In genomic region chr16:87203060-87203656, GRCh38 we compare ENCODE assay signal across 8 cellular contexts.
DNase-seq lines count a peak whose midpoint lies in the region; ATAC-seq, FAIRE-seq and TF ChIP-seq lines count a peak whose summit lies in the region.

No MANE protein-coding gene starts in this region.

- H3K27ac Mint-ChIP-seq in T-cell = no peak overlapping the region

- POLR2A ChIA-PET in T-cell (lab: Charles Lee) = no interaction called here
- POLR2A ChIA-PET in HepG2 (lab: Yijun Ruan, JAX) = interaction anchor here (1.0 kb wide), 1 partner anchor 31 kb away, joined by 3 read pairs; no protein-coding TSS in a partner anchor

- H3K79me2 ChIP-seq in Karpas-422 (ENCODE audit: low read length) = no peaks in the 10 kb centered on the region
- H3K79me2 ChIP-seq in HepG2 (ENCODE audit: insufficient read depth, low read length) = no peaks in the 10 kb centered on the region

- intact Hi-C loops in HepG2 (cut with micrococcal nuclease; ENCODE audit: unreplicated experiment) = no loop called here

- BruUV-seq in HepG2 (replicated peaks; lab: Mats Ljungman, UMichigan) = no TSS peak

- H3K27ac ChIP-seq in Karpas-422 (ENCODE audit: low read length) (no peak overlapping the region), HepG2 (ENCODE audit: extremely low read length, insufficient read depth, low read length) (no peak overlapping the region)

- H2AFZ ChIP-seq in Karpas-422 (ENCODE audit: low read length) (no peak overlapping the region), HepG2 (ENCODE audit: low read length) (no peak overlapping the region)

- under 1% methylated on average over 11 of the region's 11 CpGs for WGBS in HepG2 (ENCODE audit: low lambda C conversion rate)

- peak; percentile 91 for FAIRE-seq in HepG2 (lab: Jason Lieb, UNC)

- H3K4me3 Mint-ChIP-seq in T-cell = no peak overlapping the region

- H3K36me3 ChIP-seq in Karpas-422 (ENCODE audit: insufficient read depth, low read length) (no peaks in the 10 kb centered on the region), HepG2 (replicated peaks in 1 of 2; ENCODE audit: control insufficient read depth in 1 of 2, insufficient read depth in 2 of 2, low read length in 2 of 2) (no peaks in the 10 kb centered on the region)

- TF ChIP-seq EP300 in HepG2 (IDR thresholded peaks at IDR 0.05; ENCODE audit: low read depth in 2 of 2, low read length in 2 of 2) (no peak), HepG2 (CRISPR knock-in tag; IDR thresholded peaks at IDR 0.05; ENCODE audit: borderline replicate concordance) (no peak)

- no peak overlapping the region for H3K4me2 ChIP-seq in Karpas-422 (ENCODE audit: low read depth, low read length, poor library complexity, severe bottlenecking)
- H3K4me2 ChIP-seq in HepG2 (ENCODE audit: low read depth, low read length) = peak overlapping the region; percentile 55

- no peaks in the 10 kb centered on the region for H3K4me1 ChIP-seq in Karpas-422 (ENCODE audit: low read length)
- 0 out of 2 replicates have a peak, but pooled peaks cover 18% of the 10 kb centered on the region for H3K4me1 ChIP-seq in HepG2 (ENCODE audit: insufficient read depth, low read length)

- CTCF ChIA-PET in T-cell (lab: Charles Lee) (interaction anchor here in 1 of 2 donors (1.5 kb wide), 1 partner anchor 433 kb away, joined by 4 read pairs; no protein-coding TSS in a partner anchor), HepG2 (lab: Yijun Ruan, JAX; ENCODE audit: low intra/inter-chr PET ratio, low total read pairs) (interaction anchor here (0.7 to 4.4 kb wide), 5 partner anchors 32 to 639 kb away, joined by 4 to 74 read pairs (median 5); no protein-coding TSS in a partner anchor)

- H3K9ac ChIP-seq in Karpas-422 (ENCODE audit: low read length) (no peak overlapping the region), HepG2 (ENCODE audit: insufficient read depth, low read depth, low read length) (no peak overlapping the region)

- H3K4me1 Mint-ChIP-seq in T-cell = no peaks in the 10 kb centered on the region

- peak; percentile 86 for TF ChIP-seq RAD21 in HepG2 (CRISPR knock-in tag; IDR thresholded peaks at IDR 0.05)

- H3K9me3 ChIP-seq in Karpas-422 (ENCODE audit: low read length) = no peaks in the 10 kb centered on the region
- no peaks in the 10 kb centered on the region for H3K9me3 ChIP-seq in HepG2 (ENCODE audit: low read length)

- H3K4me3 ChIP-seq in Karpas-422 (ENCODE audit: low read length) (no peak overlapping the region), HepG2 (replicated peaks in 1 of 3; ENCODE audit: insufficient read depth in 1 of 3, low read depth in 2 of 3, low read length in 3 of 3) (no peak overlapping the region)

- TF ChIP-seq CTCF in HepG2 (CRISPR knock-in tag; IDR thresholded peaks at IDR 0.05) = peak; percentile 97

- no peak for TF ChIP-seq POLR2A in HepG2 (IDR thresholded peaks at IDR 0.05; ENCODE audit: insufficient read depth in 1 of 2, low read depth in 2 of 2, low read length in 2 of 2)

- DNase-seq in G401 (ENCODE audit: low spot score) (peak; percentile 76), Karpas-422 (peak; percentile 85), T-cell (peak in 20 of 34 experiments; percentile 4 to 35 (median 10)), cerebellar cortex (ENCODE audit: low spot score) (peak; percentile 75), HepG2 (ENCODE audit: low spot score) (peak; percentile 69), cortex of kidney (lab: John Stamatoyannopoulos, UW) (no peak)
- peak; percentile 26 for DNase-seq in stimulated activated CD8-positive, alpha-beta memory T cell treated with anti-CD3 and anti-CD28 coated beads, Interleukin-4, amount 100 ng/mL, for 24 hours (ENCODE audit: low read depth)

- no peaks in the 10 kb centered on the region for H3K36me3 Mint-ChIP-seq in T-cell

- no peaks in the 10 kb centered on the region for H4K20me1 ChIP-seq in Karpas-422 (ENCODE audit: insufficient read depth, low read depth, low read length)
- H4K20me1 ChIP-seq in HepG2 (ENCODE audit: insufficient read depth, low read length) = no peaks in the 10 kb centered on the region

- ATAC-seq in T-cell (replicated peaks in 1 of 4) = peak in 1 of 4 experiments; percentile 57
- peak; percentile 96 for ATAC-seq in HepG2
- no peak for ATAC-seq in HG02798 (IDR thresholded peaks at IDR 0.05; ENCODE audit: poor library complexity, unreplicated experiment)

- in situ Hi-C loops in G401 (cut with HindIII; ENCODE audit: low sequenced_read_pairs) (no loop called here), HepG2 (cut with HindIII; ENCODE audit: extremely low pct_ligation_motif_present, low pct_unique_long_range_greater_than_20kb) (loop anchor here (5.0 kb wide), 1 partner anchor 74 kb away; no protein-coding TSS in a partner anchor)

- H3K27me3 ChIP-seq in Karpas-422 (ENCODE audit: low read length) = no peaks in the 10 kb centered on the region
- no peaks in the 10 kb centered on the region; a peak in 1 of 5 replicates for H3K27me3 ChIP-seq in HepG2 (ENCODE audit: control insufficient read depth in 1 of 2, insufficient read depth in 2 of 2, low read length in 2 of 2)

- H3K27me3 Mint-ChIP-seq in T-cell = peaks cover 5 to 7% of the 10 kb centered on the region in 2 donors

- no peaks in the 10 kb centered on the region for H3K9me3 Mint-ChIP-seq in T-cell

- no peaks in the 10 kb centered on the region for H3K9me2 ChIP-seq in Karpas-422 (replicated peaks; ENCODE audit: insufficient read depth, low read length)

TF ChIP-seq in HepG2, 621 proteins besides CTCF, POLR2A, EP300 and RAD21 (continues in another document):
- TF ChIP-seq GATAD1 (CRISPR knock-in tag; IDR thresholded peaks at IDR 0.05) (0 out of 2 replicates have a peak, but pooled peaks have one; percentile 38), MAX (IDR thresholded peaks at IDR 0.05) (peak; percentile 34; the same call in 1 of the 2 replicates), KDM4B (CRISPR knock-in tag; IDR thresholded peaks at IDR 0.05) (no peak), ATF2 (CRISPR knock-in tag; IDR thresholded peaks at IDR 0.05) (peak; percentile 24; the same call in 1 of the 2 replicates), CBX5 (CRISPR knock-in tag; IDR thresholded peaks at IDR 0.05; ENCODE audit: borderline replicate concordance) (peak; percentile 7; the same call in 1 of the 2 replicates), ZBTB26 (CRISPR knock-in tag; IDR thresholded peaks at IDR 0.05; ENCODE audit: borderline replicate concordance) (peak; percentile 71; the same call in 1 of the 2 replicates), ZNF280B (CRISPR knock-in tag; IDR thresholded peaks at IDR 0.05; ENCODE audit: borderline replicate concordance) (0 out of 2 replicates have a peak, but pooled peaks have one; percentile 47), ZNF501 (CRISPR knock-in tag; IDR thresholded peaks at IDR 0.05) (0 out of 2 replicates have a peak, but pooled peaks have one; percentile 43), NBN (conservative IDR thresholded peaks at IDR 0.05) (no peak), BORCS8-MEF2B (CRISPR knock-in tag; IDR thresholded peaks at IDR 0.05) (peak; percentile 51; the same call in 1 of the 2 replicates), TFE3 (CRISPR knock-in tag; IDR thresholded peaks at IDR 0.05) (0 out of 2 replicates have a peak, but pooled peaks have one; percentile 17)
